1 cellular context compared by ENCODE assay signal in genomic region chr1:243421784-243422183, GRCh38.
TF ChIP-seq lines count a peak whose summit lies in the region.

No MANE protein-coding gene starts in this region.

TF ChIP-seq in K562, 482 proteins besides CTCF, POLR2A, EP300 and RAD21 (continued from another document and continues in another):
- TF ChIP-seq JUND (IDR thresholded peaks at IDR 0.05; ENCODE audit: borderline replicate concordance, low read depth, low read length) = peak; percentile 54; the same call in 1 of the 2 replicates
- TF ChIP-seq JUND (tag; IDR thresholded peaks at IDR 0.05; ENCODE audit: borderline replicate concordance, low read depth, low read length) = peak; percentile 72; the same call in 1 of the 3 replicates
- TF ChIP-seq TEAD4 (IDR thresholded peaks at IDR 0.05; ENCODE audit: low read length) = peak; percentile 68
- TF ChIP-seq TEAD4 (CRISPR knock-in tag; IDR thresholded peaks at IDR 0.05; ENCODE audit: borderline replicate concordance) = no peak
- TF ChIP-seq RFX1 (IDR thresholded peaks at IDR 0.05) = no peak
- TF ChIP-seq ZNF551 (CRISPR knock-in tag; IDR thresholded peaks at IDR 0.05) = no peak
- TF ChIP-seq MAFK (IDR thresholded peaks at IDR 0.05; ENCODE audit: low read length) = peak; percentile 79
- TF ChIP-seq, protein P1, sequence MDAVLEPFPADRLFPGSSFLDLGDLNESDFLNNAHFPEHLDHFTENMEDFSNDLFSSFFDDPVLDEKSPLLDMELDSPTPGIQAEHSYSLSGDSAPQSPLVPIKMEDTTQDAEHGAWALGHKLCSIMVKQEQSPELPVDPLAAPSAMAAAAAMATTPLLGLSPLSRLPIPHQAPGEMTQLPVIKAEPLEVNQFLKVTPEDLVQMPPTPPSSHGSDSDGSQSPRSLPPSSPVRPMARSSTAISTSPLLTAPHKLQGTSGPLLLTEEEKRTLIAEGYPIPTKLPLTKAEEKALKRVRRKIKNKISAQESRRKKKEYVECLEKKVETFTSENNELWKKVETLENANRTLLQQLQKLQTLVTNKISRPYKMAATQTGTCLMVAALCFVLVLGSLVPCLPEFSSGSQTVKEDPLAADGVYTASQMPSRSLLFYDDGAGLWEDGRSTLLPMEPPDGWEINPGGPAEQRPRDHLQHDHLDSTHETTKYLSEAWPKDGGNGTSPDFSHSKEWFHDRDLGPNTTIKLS (IDR thresholded peaks at IDR 0.05; ENCODE audit: borderline replicate concordance, low read depth) = no peak
- TF ChIP-seq, protein P2, sequence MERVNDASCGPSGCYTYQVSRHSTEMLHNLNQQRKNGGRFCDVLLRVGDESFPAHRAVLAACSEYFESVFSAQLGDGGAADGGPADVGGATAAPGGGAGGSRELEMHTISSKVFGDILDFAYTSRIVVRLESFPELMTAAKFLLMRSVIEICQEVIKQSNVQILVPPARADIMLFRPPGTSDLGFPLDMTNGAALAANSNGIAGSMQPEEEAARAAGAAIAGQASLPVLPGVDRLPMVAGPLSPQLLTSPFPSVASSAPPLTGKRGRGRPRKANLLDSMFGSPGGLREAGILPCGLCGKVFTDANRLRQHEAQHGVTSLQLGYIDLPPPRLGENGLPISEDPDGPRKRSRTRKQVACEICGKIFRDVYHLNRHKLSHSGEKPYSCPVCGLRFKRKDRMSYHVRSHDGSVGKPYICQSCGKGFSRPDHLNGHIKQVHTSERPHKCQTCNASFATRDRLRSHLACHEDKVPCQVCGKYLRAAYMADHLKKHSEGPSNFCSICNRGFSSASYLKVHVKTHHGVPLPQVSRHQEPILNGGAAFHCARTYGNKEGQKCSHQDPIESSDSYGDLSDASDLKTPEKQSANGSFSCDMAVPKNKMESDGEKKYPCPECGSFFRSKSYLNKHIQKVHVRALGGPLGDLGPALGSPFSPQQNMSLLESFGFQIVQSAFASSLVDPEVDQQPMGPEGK (CRISPR knock-in tag; IDR thresholded peaks at IDR 0.05; ENCODE audit: borderline replicate concordance) = no peak
- TF ChIP-seq BACH1 (tag; IDR thresholded peaks at IDR 0.05) = peak; percentile 73; the same call in 1 of the 2 replicates
- TF ChIP-seq NFE2 (IDR thresholded peaks at IDR 0.05; ENCODE audit: low read depth) = peak; percentile 98
- peak; percentile 34 for TF ChIP-seq NUFIP1 (IDR thresholded peaks at IDR 0.05; ENCODE audit: partially characterized antibody)
- TF ChIP-seq FOXA3 (CRISPR knock-in tag; conservative IDR thresholded peaks at IDR 0.05 in 1 of 2, IDR thresholded peaks at IDR 0.05 in 1 of 2) = no peak
- TF ChIP-seq ZNF75A (CRISPR knock-in tag; IDR thresholded peaks at IDR 0.05) = no peak
- peak; percentile 44; the same call in 1 of the 2 replicates for TF ChIP-seq CREM (IDR thresholded peaks at IDR 0.05; ENCODE audit: low read depth)
- TF ChIP-seq GATAD2A (IDR thresholded peaks at IDR 0.05) = no peak
- no peak for TF ChIP-seq POLR2G (IDR thresholded peaks at IDR 0.05; ENCODE audit: low read depth, low read length)
- TF ChIP-seq CBFB (CRISPR knock-in tag; IDR thresholded peaks at IDR 0.05) = 0 out of 2 replicates have a peak, but pooled peaks have one; percentile 32
- no peak for TF ChIP-seq ZNF143 (CRISPR knock-in tag; IDR thresholded peaks at IDR 0.05)
- TF ChIP-seq PYGO2 (tag; IDR thresholded peaks at IDR 0.05) = no peak
- TF ChIP-seq HDAC1 (IDR thresholded peaks at IDR 0.05) = peak in 1 of 2 experiments; percentile 66; a peak in 2 of 4 replicates
- peak; percentile 70; the same call in 1 of the 2 replicates for TF ChIP-seq RNF2 (IDR thresholded peaks at IDR 0.05)
- TF ChIP-seq, protein P3, sequence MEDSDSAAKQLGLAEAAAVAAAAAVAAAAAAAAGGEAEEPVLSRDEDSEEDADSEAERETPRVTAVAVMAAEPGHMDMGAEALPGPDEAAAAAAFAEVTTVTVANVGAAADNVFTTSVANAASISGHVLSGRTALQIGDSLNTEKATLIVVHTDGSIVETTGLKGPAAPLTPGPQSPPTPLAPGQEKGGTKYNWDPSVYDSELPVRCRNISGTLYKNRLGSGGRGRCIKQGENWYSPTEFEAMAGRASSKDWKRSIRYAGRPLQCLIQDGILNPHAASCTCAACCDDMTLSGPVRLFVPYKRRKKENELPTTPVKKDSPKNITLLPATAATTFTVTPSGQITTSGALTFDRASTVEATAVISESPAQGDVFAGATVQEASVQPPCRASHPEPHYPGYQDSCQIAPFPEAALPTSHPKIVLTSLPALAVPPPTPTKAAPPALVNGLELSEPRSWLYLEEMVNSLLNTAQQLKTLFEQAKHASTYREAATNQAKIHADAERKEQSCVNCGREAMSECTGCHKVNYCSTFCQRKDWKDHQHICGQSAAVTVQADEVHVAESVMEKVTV (CRISPR knock-in tag; IDR thresholded peaks at IDR 0.05) = no peak
- TF ChIP-seq MNT (conservative IDR thresholded peaks at IDR 0.05) = peak in 1 of 2 experiments; percentile 31; a peak in 1 of 4 replicates
- peak; percentile 33; the same call in 1 of the 2 replicates for TF ChIP-seq JUN (IDR thresholded peaks at IDR 0.05; ENCODE audit: borderline replicate concordance, low read depth, low read length)
- TF ChIP-seq JUN (CRISPR knock-in tag; IDR thresholded peaks at IDR 0.05; ENCODE audit: borderline replicate concordance) = no peak
- TF ChIP-seq NEUROD1 (IDR thresholded peaks at IDR 0.05; ENCODE audit: borderline replicate concordance, low read depth, low read length, partially characterized antibody) = peak; percentile 96
- no peak for TF ChIP-seq GTF2B (IDR thresholded peaks at IDR 0.05; ENCODE audit: extremely low read depth, insufficient read length)
- no peak for TF ChIP-seq FIP1L1 (IDR thresholded peaks at IDR 0.05; ENCODE audit: low read depth, low read length, poor library complexity, severe bottlenecking)
- TF ChIP-seq TCF3 (CRISPR knock-in tag; IDR thresholded peaks at IDR 0.05) = peak; percentile 54
- TF ChIP-seq HDAC3 (IDR thresholded peaks at IDR 0.05; ENCODE audit: borderline replicate concordance, partially characterized antibody) = no peak
- TF ChIP-seq MLX (CRISPR knock-in tag; conservative IDR thresholded peaks at IDR 0.05) = no peak
- no peak for TF ChIP-seq ZNF511 (CRISPR knock-in tag; IDR thresholded peaks at IDR 0.05)
- TF ChIP-seq TAL1 (IDR thresholded peaks at IDR 0.05) = peak; percentile 34
- TF ChIP-seq ZMIZ1 (IDR thresholded peaks at IDR 0.05; ENCODE audit: low read depth in 2 of 2, low read length in 2 of 2) = peak in 1 of 2 experiments; percentile 36; a peak in 1 of 4 replicates
- peak; percentile 72; the same call in 1 of the 2 replicates for TF ChIP-seq PHF21A (IDR thresholded peaks at IDR 0.05; ENCODE audit: borderline replicate concordance, low read depth)
- no peak for TF ChIP-seq ZBTB2 (IDR thresholded peaks at IDR 0.05)
- peak in 1 of 2 experiments; percentile 63; a peak in 1 of 4 replicates for TF ChIP-seq TBL1XR1 (IDR thresholded peaks at IDR 0.05; ENCODE audit: low read length in 2 of 2)
- 0 out of 2 replicates have a peak, but pooled peaks have one; percentile 27 for TF ChIP-seq KLF16 (IDR thresholded peaks at IDR 0.05)
- TF ChIP-seq, protein P4, sequence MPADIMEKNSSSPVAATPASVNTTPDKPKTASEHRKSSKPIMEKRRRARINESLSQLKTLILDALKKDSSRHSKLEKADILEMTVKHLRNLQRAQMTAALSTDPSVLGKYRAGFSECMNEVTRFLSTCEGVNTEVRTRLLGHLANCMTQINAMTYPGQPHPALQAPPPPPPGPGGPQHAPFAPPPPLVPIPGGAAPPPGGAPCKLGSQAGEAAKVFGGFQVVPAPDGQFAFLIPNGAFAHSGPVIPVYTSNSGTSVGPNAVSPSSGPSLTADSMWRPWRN (IDR thresholded peaks at IDR 0.05; ENCODE audit: low read depth) = peak; percentile 90
- TF ChIP-seq NRF1 (conservative IDR thresholded peaks at IDR 0.05 in 1 of 2, IDR thresholded peaks at IDR 0.05 in 1 of 2) = no peak
- peak; percentile 82 for TF ChIP-seq MAFG (tag; conservative IDR thresholded peaks at IDR 0.05)
- TF ChIP-seq, protein P5, sequence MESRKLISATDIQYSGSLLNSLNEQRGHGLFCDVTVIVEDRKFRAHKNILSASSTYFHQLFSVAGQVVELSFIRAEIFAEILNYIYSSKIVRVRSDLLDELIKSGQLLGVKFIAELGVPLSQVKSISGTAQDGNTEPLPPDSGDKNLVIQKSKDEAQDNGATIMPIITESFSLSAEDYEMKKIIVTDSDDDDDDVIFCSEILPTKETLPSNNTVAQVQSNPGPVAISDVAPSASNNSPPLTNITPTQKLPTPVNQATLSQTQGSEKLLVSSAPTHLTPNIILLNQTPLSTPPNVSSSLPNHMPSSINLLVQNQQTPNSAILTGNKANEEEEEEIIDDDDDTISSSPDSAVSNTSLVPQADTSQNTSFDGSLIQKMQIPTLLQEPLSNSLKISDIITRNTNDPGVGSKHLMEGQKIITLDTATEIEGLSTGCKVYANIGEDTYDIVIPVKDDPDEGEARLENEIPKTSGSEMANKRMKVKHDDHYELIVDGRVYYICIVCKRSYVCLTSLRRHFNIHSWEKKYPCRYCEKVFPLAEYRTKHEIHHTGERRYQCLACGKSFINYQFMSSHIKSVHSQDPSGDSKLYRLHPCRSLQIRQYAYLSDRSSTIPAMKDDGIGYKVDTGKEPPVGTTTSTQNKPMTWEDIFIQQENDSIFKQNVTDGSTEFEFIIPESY (CRISPR knock-in tag; IDR thresholded peaks at IDR 0.05) = no peak
- no peak for TF ChIP-seq KDM5B (IDR thresholded peaks at IDR 0.05; ENCODE audit: insufficient replicate concordance, low read depth, low read length)
- TF ChIP-seq SMARCE1 (IDR thresholded peaks at IDR 0.05) = peak; percentile 55; the same call in 1 of the 2 replicates
- peak; percentile 86; the same call in 1 of the 2 replicates for TF ChIP-seq MAFF (IDR thresholded peaks at IDR 0.05; ENCODE audit: low read length)
- TF ChIP-seq SMARCC2 (IDR thresholded peaks at IDR 0.05; ENCODE audit: low read depth) = no peak
- TF ChIP-seq USF2 (CRISPR knock-in tag; IDR thresholded peaks at IDR 0.05) = no peak
- TF ChIP-seq ZNF766 (CRISPR knock-in tag; conservative IDR thresholded peaks at IDR 0.05) = no peak
